Comparison of ENCODE assay signal across 15 cellular contexts in the genomic region with DNA sequence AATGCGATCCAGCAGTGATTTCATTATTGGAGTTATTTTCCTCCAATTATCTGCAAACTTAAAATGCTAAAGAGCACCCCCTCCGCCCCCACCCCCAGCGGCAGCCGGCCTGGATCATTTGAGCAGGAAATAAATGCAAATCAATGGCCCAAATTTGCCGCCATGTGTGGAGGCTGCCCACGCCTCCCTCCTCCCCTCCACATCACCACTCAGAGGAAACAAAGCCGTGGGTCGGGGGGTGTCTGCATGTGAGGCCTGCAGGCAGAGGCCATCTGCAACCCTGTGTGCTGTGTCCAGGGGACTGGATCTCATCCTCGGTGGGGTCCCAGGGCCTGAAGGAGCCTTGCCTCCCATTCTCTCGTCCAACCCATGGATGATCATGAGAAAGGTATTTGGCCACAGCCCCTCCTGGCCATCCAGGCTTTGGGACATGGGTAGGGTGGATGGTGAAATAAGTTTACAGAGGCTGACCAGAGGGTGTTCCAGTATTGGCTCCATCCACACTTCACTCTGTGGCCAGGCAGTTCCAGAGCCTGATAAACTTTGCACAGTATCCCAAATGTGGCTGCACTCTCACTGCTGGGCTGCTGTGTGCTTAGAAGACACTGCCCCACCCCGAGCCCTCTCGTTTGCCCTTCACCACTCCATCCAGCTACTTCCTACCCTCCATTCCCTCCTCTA.
"Had no signal": no experiment of that assay in that cellular context is flagged by ENCODE, and none has a peak within 500 bp of the region (broad histone marks: within the 10 kb centered on the region; RNA-seq: fewer than 3 reads in every experiment).

No MANE protein-coding gene starts in this region.

- H2AFZ ChIP-seq: parathyroid adenoma had no signal

- DNase-seq: activated CD4-positive, alpha-beta T cell treated with anti-CD3 and anti-CD28 coated beads, Interleukin-2, amount 50 U/mL, for 1 hour; activated naive CD4-positive, alpha-beta T cell treated with anti-CD3 and anti-CD28 coated beads, Interleukin-2, amount 50 U/mL, for 16 hours; activated T-cell treated with anti-CD3 and anti-CD28 coated beads for 4 hours; amygdala; endodermal cell; erythroblast; left cardiac atrium; T-helper 2 cell had no signal

- H3K4me3 ChIP-seq: breast epithelium, SK-N-MC, tibial nerve had no signal

- H3K4me1 ChIP-seq: breast epithelium, tibial nerve had no signal

- H3K36me3 ChIP-seq: breast epithelium, tibial nerve had no signal

- H3K27me3 ChIP-seq: breast epithelium, tibial nerve had no signal

- H3K27ac Mint-ChIP-seq: activated T-helper 2 cell treated with anti-CD3 and anti-CD28 coated beads, Interferon-gamma antibody, Interleukin-2, Interleukin-4, amounts not matched to agents 10 μg/mL and 5 μg/mL and 100 μg/mL, durations not matched to agents 14 hours and 24 hours and 36 hours; endodermal cell; natural killer cell treated with Interleukin-12 subunit alpha and Interleukin-12 subunit beta and Interleukin-15 and Interleukin-18, amount 100 ng/mL, for 72 hours; stimulated activated memory B cell treated with anti-CD40 and anti-IgM and Interleukin-4, amounts not matched to agents 10 μg/mL and 1 μg/mL and 100 μg/mL, for 72 hours had no signal

- H3K36me3 Mint-ChIP-seq: natural killer cell treated with Interleukin-12 subunit alpha and Interleukin-12 subunit beta and Interleukin-15 and Interleukin-18, amount 100 ng/mL, for 72 hours; stimulated activated memory B cell treated with anti-CD40 and anti-IgM and Interleukin-4, amounts not matched to agents 10 μg/mL and 1 μg/mL and 100 μg/mL, for 72 hours had no signal

- H3K79me2 ChIP-seq: parathyroid adenoma had no signal

- H3K27ac ChIP-seq: breast epithelium, parathyroid adenoma, SK-N-MC, tibial nerve had no signal

- H3K9me3 ChIP-seq: breast epithelium, tibial nerve had no signal

- H3K9ac ChIP-seq: parathyroid adenoma had no signal

- H3K4me3 Mint-ChIP-seq: endodermal cell; natural killer cell treated with Interleukin-12 subunit alpha and Interleukin-12 subunit beta and Interleukin-15 and Interleukin-18, amount 100 ng/mL, for 72 hours; stimulated activated memory B cell treated with anti-CD40 and anti-IgM and Interleukin-4, amounts not matched to agents 10 μg/mL and 1 μg/mL and 100 μg/mL, for 72 hours had no signal

- H3K9me3 Mint-ChIP-seq: activated T-helper 2 cell treated with anti-CD3 and anti-CD28 coated beads, Interferon-gamma antibody, Interleukin-2, Interleukin-4, amounts not matched to agents 10 μg/mL and 5 μg/mL and 100 μg/mL, durations not matched to agents 14 hours and 24 hours and 36 hours; endodermal cell; natural killer cell treated with Interleukin-12 subunit alpha and Interleukin-12 subunit beta and Interleukin-15 and Interleukin-18, amount 100 ng/mL, for 72 hours; stimulated activated memory B cell treated with anti-CD40 and anti-IgM and Interleukin-4, amounts not matched to agents 10 μg/mL and 1 μg/mL and 100 μg/mL, for 72 hours had no signal

- ATAC-seq: natural killer cell treated with Interleukin-12 subunit alpha and Interleukin-12 subunit beta and Interleukin-15 and Interleukin-18, amount 100 ng/mL, for 72 hours; stimulated activated memory B cell treated with anti-CD40 and anti-IgM and Interleukin-4, amounts not matched to agents 10 μg/mL and 1 μg/mL and 100 μg/mL, for 72 hours had no signal
